Comparison of ENCODE assay signal across 27 cellular contexts in the genomic region with DNA sequence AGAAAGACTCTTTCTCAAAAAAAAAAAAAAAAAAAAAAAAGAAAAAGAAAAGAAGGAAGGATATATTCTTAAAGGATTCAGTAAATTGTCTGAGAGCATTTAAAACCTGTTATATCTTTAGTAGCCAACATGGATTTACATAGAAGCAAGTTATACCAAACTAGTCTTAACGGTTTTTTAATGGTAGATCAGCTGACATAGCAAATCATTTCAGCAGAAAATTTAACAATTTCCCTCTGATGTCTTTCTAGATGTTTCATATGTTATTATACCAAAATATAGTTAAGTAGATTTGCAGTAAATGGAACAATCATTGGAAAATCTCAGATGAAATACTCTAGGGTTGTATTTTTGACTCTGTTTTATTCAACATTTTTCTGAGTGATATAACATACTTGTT.
DNase-seq lines count a peak whose midpoint lies in the region; ATAC-seq, FAIRE-seq and TF ChIP-seq lines count a peak whose summit lies in the region.
"Had no signal": no experiment of that assay in that cellular context is flagged by ENCODE, and none has a peak within 500 bp of the region (broad histone marks: within the 10 kb centered on the region; RNA-seq: fewer than 3 reads in every experiment).

No MANE protein-coding gene starts in this region.

- in situ Hi-C loops in HepG2 (cut with HindIII; ENCODE audit: extremely low pct_ligation_motif_present, low pct_unique_long_range_greater_than_20kb), result no loop called here

- WGBS in HepG2 (ENCODE audit: low lambda C conversion rate), result 92% methylated on average over 1 of the region's 1 CpG
- WGBS in right lobe of liver (ENCODE audit: insufficient coverage, low coverage, low lambda C conversion rate, missing lambda C conversion rate), result 78% methylated on average over 1 of the region's 1 CpG

- H3K9me3 ChIP-seq in HepG2 (ENCODE audit: low read length) (peaks cover 13% of the 10 kb centered on the region), right lobe of liver (no peaks in the 10 kb centered on the region), astrocyte (ENCODE audit: insufficient read depth, low read depth, low read length) (no peaks in the 10 kb centered on the region)

- H3K27ac Mint-ChIP-seq in astrocyte (ENCODE audit: unreplicated experiment) (peak overlapping the region; percentile 66), neural crest cell (ENCODE audit: unreplicated experiment) (peak overlapping the region; percentile 69)

- peaks cover 54% of the 10 kb centered on the region for H3K4me1 Mint-ChIP-seq in astrocyte (ENCODE audit: low read depth, unreplicated experiment)
- peaks cover 34% of the 10 kb centered on the region for H3K4me1 Mint-ChIP-seq in neural crest cell

- peaks cover 11% of the 10 kb centered on the region for H3K36me3 Mint-ChIP-seq in astrocyte (ENCODE audit: low read depth, unreplicated experiment)
- H3K36me3 Mint-ChIP-seq in neural crest cell (ENCODE audit: low read depth), result peaks cover 9% of the 10 kb centered on the region

- FAIRE-seq in HepG2 (lab: Jason Lieb, UNC), result no peak
- FAIRE-seq in astrocyte (lab: Jason Lieb, UNC), result peak; percentile 56
- FAIRE-seq: GM12892, GM18507, GM19239 had no signal

- POLR2A ChIA-PET in HepG2 (lab: Yijun Ruan, JAX), result no interaction called here

- H3K9ac ChIP-seq in HepG2 (ENCODE audit: insufficient read depth, low read depth, low read length) (no peak overlapping the region), astrocyte (ENCODE audit: low read length) (no peak overlapping the region)
- H3K9ac ChIP-seq: BLaER1 had no signal

- intact Hi-C loops in HepG2 (cut with micrococcal nuclease; ENCODE audit: unreplicated experiment) (no loop called here), right lobe of liver (cut with DNase I) (no loop called here)

- H3K4me2 ChIP-seq in HepG2 (ENCODE audit: low read depth, low read length), result no peak overlapping the region
- H3K4me2 ChIP-seq in astrocyte (ENCODE audit: low read length), result no peak overlapping the region
- H3K4me2 ChIP-seq: BLaER1 had no signal

- H3K9me3 Mint-ChIP-seq in astrocyte (ENCODE audit: unreplicated experiment) (peaks cover 17% of the 10 kb centered on the region), neural crest cell (peaks cover 8% of the 10 kb centered on the region)

- no TSS peak for BruUV-seq in HepG2 (replicated peaks; lab: Mats Ljungman, UMichigan)

- peaks cover 21% of the 10 kb centered on the region for H3K4me1 ChIP-seq in HepG2 (ENCODE audit: insufficient read depth, low read length)
- peaks cover 0 to 29% (median 10%) of the 10 kb centered on the region in 4 donors for H3K4me1 ChIP-seq in right lobe of liver
- peaks cover 26% of the 10 kb centered on the region for H3K4me1 ChIP-seq in astrocyte (ENCODE audit: insufficient read depth, low read length)

- no peak overlapping the region for H3K27ac ChIP-seq in HepG2 (ENCODE audit: extremely low read length, insufficient read depth, low read length)
- H3K27ac ChIP-seq in right lobe of liver, result no peak overlapping the region
- no peak overlapping the region for H3K27ac ChIP-seq in astrocyte (ENCODE audit: low read depth, low read length)
- H3K27ac ChIP-seq: 22Rv1, BLaER1 had no signal

- TF ChIP-seq POLR2A in HepG2 (IDR thresholded peaks at IDR 0.05; ENCODE audit: insufficient read depth in 1 of 2, low read depth in 2 of 2, low read length in 2 of 2) (no peak), right lobe of liver (IDR thresholded peaks at IDR 0.05) (no peak)

- H3K4me3 Mint-ChIP-seq in astrocyte (ENCODE audit: unreplicated experiment) (no peak overlapping the region), neural crest cell (no peak overlapping the region)
- H3K4me3 Mint-ChIP-seq: CD14-positive monocyte; CD4-positive, alpha-beta memory T cell; CD4-positive, CD25-positive, alpha-beta regulatory T cell; CD8-positive, alpha-beta memory T cell had no signal

- no peak for DNase-seq in HepG2 (ENCODE audit: low spot score)
- no peak for DNase-seq in right lobe of liver
- no peak for DNase-seq in astrocyte (ENCODE audit: low read depth)
- DNase-seq in neural crest cell (ENCODE audit: low read depth, low spot score), result no peak
- DNase-seq in NCI-H146 treated with DMSO at 0.1 percent for 48 hours (lab: John Stamatoyannopoulos, UW; ENCODE audit: unreplicated experiment), result no peak
- DNase-seq in T-helper 2 cell, result no peak
- DNase-seq: ACHN; BE2C; C1 segment of cervical spinal cord; CD4-positive, alpha-beta memory T cell; CD4-positive, CD25-positive, alpha-beta regulatory T cell; CD8-positive, alpha-beta memory T cell; COR-L47; DMS 273 treated with DMSO at 0.1 percent for 48 hours; DMS153; DMS53; DMS79; DND-41; EL; GDM1 had no signal

- no peaks in the 10 kb centered on the region for H3K36me3 ChIP-seq in HepG2 (replicated peaks in 1 of 2; ENCODE audit: control insufficient read depth in 1 of 2, insufficient read depth in 2 of 2, low read length in 2 of 2)
- no peaks in the 10 kb centered on the region for H3K36me3 ChIP-seq in right lobe of liver
- no peaks in the 10 kb centered on the region for H3K36me3 ChIP-seq in astrocyte (ENCODE audit: insufficient read depth, low read length)
- H3K36me3 ChIP-seq: BE2C had no signal

- H4K20me1 ChIP-seq in HepG2 (ENCODE audit: insufficient read depth, low read length) (no peaks in the 10 kb centered on the region), astrocyte (ENCODE audit: insufficient read depth, low read length) (no peaks in the 10 kb centered on the region)
- H4K20me1 ChIP-seq: BLaER1 had no signal

- H3K27me3 ChIP-seq in HepG2 (ENCODE audit: control insufficient read depth in 1 of 2, insufficient read depth in 2 of 2, low read length in 2 of 2), result no peaks in the 10 kb centered on the region
- no peaks in the 10 kb centered on the region for H3K27me3 ChIP-seq in right lobe of liver
- no peaks in the 10 kb centered on the region for H3K27me3 ChIP-seq in astrocyte (ENCODE audit: insufficient read depth, low read length)
- H3K27me3 ChIP-seq: BE2C, BLaER1 had no signal

- H3K79me2 ChIP-seq in HepG2 (ENCODE audit: insufficient read depth, low read length), result no peaks in the 10 kb centered on the region
- peaks cover 9% of the 10 kb centered on the region for H3K79me2 ChIP-seq in astrocyte (ENCODE audit: insufficient read depth, low read length)

- H3K4me3 ChIP-seq in HepG2 (replicated peaks in 1 of 3; ENCODE audit: insufficient read depth in 1 of 3, low read depth in 2 of 3, low read length in 3 of 3), result no peak overlapping the region
- H3K4me3 ChIP-seq in right lobe of liver, result no peak overlapping the region
- no peak overlapping the region for H3K4me3 ChIP-seq in astrocyte (ENCODE audit: insufficient read depth, low read depth, low read length)
- H3K4me3 ChIP-seq: BLaER1, GM12878 had no signal

- CTCF ChIA-PET in HepG2 (lab: Yijun Ruan, JAX; ENCODE audit: low intra/inter-chr PET ratio, low total read pairs), result no interaction called here

- TF ChIP-seq RAD21 in HepG2 (CRISPR knock-in tag; IDR thresholded peaks at IDR 0.05), result no peak

- H3K27me3 Mint-ChIP-seq in astrocyte (ENCODE audit: low read depth, unreplicated experiment) (no peaks in the 10 kb centered on the region), neural crest cell (ENCODE audit: low read depth) (no peaks in the 10 kb centered on the region)
- H3K27me3 Mint-ChIP-seq: CD4-positive, alpha-beta memory T cell; CD8-positive, alpha-beta memory T cell had no signal

- TF ChIP-seq CTCF in HepG2 (CRISPR knock-in tag; IDR thresholded peaks at IDR 0.05) (no peak), right lobe of liver (IDR thresholded peaks at IDR 0.05) (no peak), astrocyte (IDR thresholded peaks at IDR 0.05; ENCODE audit: insufficient read depth, low read depth, low read length) (no peak), neural crest cell (conservative IDR thresholded peaks at IDR 0.05) (no peak)

- H2AFZ ChIP-seq in HepG2 (ENCODE audit: low read length), result no peak overlapping the region
- no peak overlapping the region for H2AFZ ChIP-seq in astrocyte (ENCODE audit: low read depth, low read length)

- TF ChIP-seq EP300 in HepG2 (IDR thresholded peaks at IDR 0.05; ENCODE audit: low read depth in 2 of 2, low read length in 2 of 2), result no peak
- no peak for TF ChIP-seq EP300 in HepG2 (CRISPR knock-in tag; IDR thresholded peaks at IDR 0.05; ENCODE audit: borderline replicate concordance)

- ATAC-seq in HepG2 (no peak), right lobe of liver (no peak)
- ATAC-seq: GM12878 had no signal

TF ChIP-seq in HepG2, 621 proteins besides CTCF, POLR2A, EP300 and RAD21:
- TF ChIP-seq KDM5B (CRISPR knock-in tag; IDR thresholded peaks at IDR 0.05; ENCODE audit: borderline replicate concordance) (no peak), MAFF (IDR thresholded peaks at IDR 0.05; ENCODE audit: low read depth, low read length) (peak; percentile 19; the same call in 1 of the 2 replicates), MAFK (conservative IDR thresholded peaks at IDR 0.05 in 1 of 2, IDR thresholded peaks at IDR 0.05 in 1 of 2; ENCODE audit: low read length in 2 of 2) (peak; percentile 51 to 68)
